8 cellular contexts compared by ENCODE assay signal in the genomic region with DNA sequence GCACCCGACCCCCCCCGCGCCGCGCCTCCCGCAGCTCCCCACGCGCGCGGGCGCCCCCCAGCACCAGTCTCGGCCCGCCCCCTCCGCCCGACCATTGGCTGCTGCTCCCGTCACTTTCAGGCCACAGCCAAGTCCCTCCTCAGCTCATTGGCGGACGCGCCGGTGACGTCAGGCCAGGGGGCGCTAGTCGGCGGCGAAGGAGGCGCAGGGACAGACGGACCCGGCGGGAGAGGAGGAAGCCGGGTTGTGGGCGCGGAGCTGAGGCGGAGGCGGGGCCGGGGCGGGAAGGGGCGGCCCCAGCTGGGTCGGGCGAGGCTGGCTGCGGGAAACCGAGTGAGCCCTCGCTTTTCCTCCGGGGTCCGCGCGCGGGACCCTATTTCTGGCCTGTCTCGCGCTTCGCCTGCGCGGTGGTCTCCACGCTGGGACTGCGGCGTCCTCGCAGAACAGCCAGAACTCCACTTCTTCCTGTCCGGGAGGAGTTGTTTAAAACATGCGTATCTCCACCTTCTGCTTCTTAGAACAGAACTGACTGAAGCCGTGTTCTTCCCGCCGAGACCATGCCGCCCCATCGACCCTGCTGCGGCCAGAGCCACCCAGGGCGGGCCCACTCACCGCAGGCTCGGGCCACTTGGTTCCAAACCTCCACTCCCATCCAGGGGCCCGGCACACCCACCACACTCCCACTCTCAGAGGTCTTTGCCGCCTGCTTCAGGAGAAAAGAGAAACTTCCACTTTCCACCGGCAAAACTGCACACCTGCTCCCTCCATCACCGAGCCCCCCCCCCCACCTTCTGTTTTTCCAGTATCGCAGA. TPM values are rescaled to one million over a fixed set of nuclear protein-coding genes. Genes with fewer than 3 reads are reported as not detected.
DNase-seq lines count a peak whose midpoint lies in the region; ATAC-seq and TF ChIP-seq lines count a peak whose summit lies in the region.

No MANE protein-coding gene starts in this region.

- peaks cover 6% of the 10 kb centered on the region for H3K4me1 ChIP-seq in testis

- DNase-seq in NB4 (ENCODE audit: low read depth): peak; percentile 99
- peak; percentile 61 for DNase-seq in SK-N-MC (ENCODE audit: low read depth, low spot score)
- peak; percentile 99 to 100 for DNase-seq in activated naive CD4-positive, alpha-beta T cell treated with anti-CD3 and anti-CD28 coated beads, Interleukin-2, amount 50 U/mL, for 72 hours (ENCODE audit: low spot score in 2 of 2)
- peak; percentile 99 for DNase-seq in glomerular visceral epithelial cell (ENCODE audit: extremely low spot score)
- peak; percentile 99 for DNase-seq in omental fat pad (ENCODE audit: low spot score)
- DNase-seq in testis: peak; percentile 100

- intact Hi-C loops in testis (cut with DNase I; ENCODE audit: low total_unique reads): no loop called here

- H3K9me3 ChIP-seq in SK-N-MC (ENCODE audit: low read depth, low read length) (no peaks in the 10 kb centered on the region), testis (no peaks in the 10 kb centered on the region)

- no peaks in the 10 kb centered on the region for H3K9me3 Mint-ChIP-seq in activated naive CD4-positive, alpha-beta T cell treated with anti-CD3 and anti-CD28 coated beads, Interleukin-2, amount 50 U/mL, for 72 hours

- no peak overlapping the region for H3K27ac ChIP-seq in SK-N-MC
- H3K27ac ChIP-seq in testis: peak overlapping the region; percentile 59 to 88

- no peaks in the 10 kb centered on the region for H3K27me3 ChIP-seq in testis

- H3K27ac Mint-ChIP-seq in activated naive CD4-positive, alpha-beta T cell treated with anti-CD3 and anti-CD28 coated beads, Interleukin-2, amount 50 U/mL, for 72 hours: peak overlapping the region; percentile 82 to 85

- H3K9ac ChIP-seq in SK-N-MC (ENCODE audit: insufficient read length): peak overlapping the region; percentile 78

- TF ChIP-seq POLR2A in GM10847 (IDR thresholded peaks at IDR 0.05; ENCODE audit: extremely low read depth, insufficient read length): peak; percentile 64
- TF ChIP-seq POLR2A in NB4 (IDR thresholded peaks at IDR 0.05; ENCODE audit: extremely low read depth, insufficient read length): peak; percentile 53
- TF ChIP-seq POLR2A in testis (IDR thresholded peaks at IDR 0.05): peak; percentile 60

- peaks cover 15 to 20% of the 10 kb centered on the region in 2 donors for H3K36me3 Mint-ChIP-seq in activated naive CD4-positive, alpha-beta T cell treated with anti-CD3 and anti-CD28 coated beads, Interleukin-2, amount 50 U/mL, for 72 hours

- peak overlapping the region; percentile 69 for H3K4me3 ChIP-seq in NB4 (ENCODE audit: low read depth, low read length)
- peak overlapping the region; percentile 79 for H3K4me3 ChIP-seq in SK-N-MC
- peak overlapping the region; percentile 81 to 87 for H3K4me3 ChIP-seq in testis

- TF ChIP-seq CTCF in NB4 (IDR thresholded peaks at IDR 0.05; ENCODE audit: low read depth, low read length) (peak; percentile 8), omental fat pad (IDR thresholded peaks at IDR 0.05) (no peak), testis (IDR thresholded peaks at IDR 0.05) (peak; percentile 10 to 47 (median 13))

- WGBS in testis, 2 donors: 1 to 3% methylated on average over 12 to 53 of the region's 72 CpGs

- H3K36me3 ChIP-seq in SK-N-MC (ENCODE audit: insufficient read depth, low read length) (peaks cover 3% of the 10 kb centered on the region; the same call in 1 of the 2 replicates), testis (ENCODE audit: low read depth, missing control alignments) (no peaks in the 10 kb centered on the region)

- ATAC-seq in HG02588 (IDR thresholded peaks at IDR 0.05; ENCODE audit: unreplicated experiment) (peak; percentile 94), omental fat pad (ENCODE audit: low FRiP score) (peak; percentile 95)
- ATAC-seq in activated naive CD4-positive, alpha-beta T cell treated with anti-CD3 and anti-CD28 coated beads, Interleukin-2, amount 50 U/mL, for 72 hours: peak; percentile 92 to 94

RNA-seq across cellular contexts. Expression of gene TMTC4, which starts 0.5 kb away (rescaled TPM):
- 10 to 100 TPM; 12.5 to 21.3 TPM for total RNA-seq in activated naive CD4-positive, alpha-beta T cell treated with anti-CD3 and anti-CD28 coated beads, Interleukin-2, amount 50 U/mL, for 72 hours
- 10 to 100 TPM in 3 of 4 donors, 1 to 10 TPM in 1; 9.2 to 16.9 (median 12.9) TPM for total RNA-seq in omental fat pad
- 10 to 100 TPM; 28.2 to 35.1 TPM for total RNA-seq in testis
- polyA plus RNA-seq in testis (ENCODE audit: insufficient read depth, low read depth, low replicate concordance): 27.5 TPM

Comparison
In these comparisons a context has a peak if more than half of its experiments do, and no peak if none do; other contexts are left out.
1. CTCF ChIP-seq: peak in NB4 (single experiment) and testis (3 of 3); none in omental fat pad (0 of 3).
2. Peak in every context shown above with its lines, with median percentiles within 50 percentile points of each other: POLR2A ChIP-seq, ATAC-seq, DNase-seq and H3K4me3 ChIP-seq.